ENCODE assay signal across 8 cellular contexts in genomic region chr1:1059494-1060280, GRCh38. TPM values are rescaled to one million over a fixed set of nuclear protein-coding genes. Genes with fewer than 3 reads are reported as not detected.
DNase-seq lines count a peak whose midpoint lies in the region; ATAC-seq and TF ChIP-seq lines count a peak whose summit lies in the region.

No MANE protein-coding gene starts in this region.

- no peak overlapping the region for H3K27ac ChIP-seq in right atrium auricular region
- no peak overlapping the region for H3K27ac ChIP-seq in rectal smooth muscle tissue (ENCODE audit: low read depth, low read length)
- no peak overlapping the region for H3K27ac ChIP-seq in vagina

- H3K36me3 ChIP-seq in adipocyte (ENCODE audit: control insufficient read depth, insufficient read depth, low read length, severe bottlenecking) = no peaks in the 10 kb centered on the region
- no peaks in the 10 kb centered on the region for H3K36me3 ChIP-seq in right atrium auricular region
- H3K36me3 ChIP-seq in rectal smooth muscle tissue (ENCODE audit: control insufficient read depth, insufficient read depth, low read length) = no peaks in the 10 kb centered on the region
- no peaks in the 10 kb centered on the region for H3K36me3 ChIP-seq in vagina

- H3K27ac Mint-ChIP-seq in T-cell = no peak overlapping the region

- no peak for TF ChIP-seq POLR2A in vagina (IDR thresholded peaks at IDR 0.05)

- peaks cover 33% of the 10 kb centered on the region for H3K27me3 ChIP-seq in adipocyte (replicated peaks; ENCODE audit: control insufficient read depth, insufficient read depth, low read length)
- peaks cover 2 to 22% of the 10 kb centered on the region in 2 donors for H3K27me3 ChIP-seq in right atrium auricular region
- peaks cover 41% of the 10 kb centered on the region for H3K27me3 ChIP-seq in rectal smooth muscle tissue (ENCODE audit: control insufficient read depth, insufficient read depth, low read length)
- peaks cover 5% of the 10 kb centered on the region for H3K27me3 ChIP-seq in vagina

- peak; percentile 71 for ATAC-seq in GM21786 (IDR thresholded peaks at IDR 0.05; ENCODE audit: unreplicated experiment)
- ATAC-seq in T-cell (replicated peaks in 1 of 4) = peak; percentile 76 to 86 (median 81)

- H3K4me1 Mint-ChIP-seq in T-cell = peaks cover 0 to 22% (median 16%) of the 10 kb centered on the region in 3 donors

- peak overlapping the region; percentile 51 to 75 (median 59) for H3K4me3 Mint-ChIP-seq in T-cell

- H3K9ac ChIP-seq in adipocyte (ENCODE audit: low read length) = no peak overlapping the region
- H3K9ac ChIP-seq in rectal smooth muscle tissue (ENCODE audit: low read length) = no peak overlapping the region

- H3K36me3 Mint-ChIP-seq in T-cell = no peaks in the 10 kb centered on the region

- H3K9me3 ChIP-seq in adipocyte (ENCODE audit: control insufficient read depth, low read length) (no peaks in the 10 kb centered on the region), right atrium auricular region (no peaks in the 10 kb centered on the region), vagina (no peaks in the 10 kb centered on the region)

- no peaks in the 10 kb centered on the region for H3K9me3 Mint-ChIP-seq in T-cell

- POLR2A ChIA-PET in T-cell (lab: Charles Lee) = no interaction called here

- CTCF ChIA-PET in T-cell (lab: Charles Lee) = no interaction called here

- intact Hi-C loops in vagina (cut with DNase I) = loop anchor here (5.0 kb wide), 1 partner anchor 77 kb away; the partner anchor contains the start of gene PERM1

- H3K4me1 ChIP-seq in adipocyte (ENCODE audit: control insufficient read depth, insufficient read depth, low read length) = no peaks in the 10 kb centered on the region
- H3K4me1 ChIP-seq in right atrium auricular region = peaks cover 0 to 37% of the 10 kb centered on the region in 2 donors
- no peaks in the 10 kb centered on the region for H3K4me1 ChIP-seq in rectal smooth muscle tissue (ENCODE audit: control insufficient read depth, insufficient read depth, low read length)
- peaks cover 38% of the 10 kb centered on the region for H3K4me1 ChIP-seq in vagina

- TF ChIP-seq CTCF in right atrium auricular region (IDR thresholded peaks at IDR 0.05) (no peak), vagina (IDR thresholded peaks at IDR 0.05) (peak in 1 of 3 experiments; percentile 17)

- H3K4me3 ChIP-seq in adipocyte (ENCODE audit: low read length) (peak overlapping the region; percentile 62), right atrium auricular region (peak overlapping the region; percentile 40 to 59), rectal smooth muscle tissue (ENCODE audit: low read length) (peak overlapping the region; percentile 58), vagina (peak overlapping the region; percentile 46 to 69)

- H3K27me3 Mint-ChIP-seq in T-cell = peaks cover 3 to 33% of the 10 kb centered on the region in 2 donors

- DNase-seq in ELR (ENCODE audit: low read depth) (peak; percentile 86), LHCN-M2 (ENCODE audit: low read depth) (peak; percentile 52), T-cell (peak; percentile 68 to 93 (median 86)), adipocyte (ENCODE audit: low read depth) (peak; percentile 93), right atrium auricular region (ENCODE audit: low spot score) (peak; percentile 81), vagina (ENCODE audit: extremely low spot score in 2 of 2) (no peak)

RNA-seq across cellular contexts. Expression of gene RNF223, which starts 14.4 kb away (rescaled TPM):
- total RNA-seq in LHCN-M2 (2014; rRNA removed) (not detected in 2 replicates), T-cell (not detected), right atrium auricular region (not detected), vagina (4.9 TPM)
- polyA plus RNA-seq in LHCN-M2 (2012) = not detected

RNA-seq across cellular contexts. Expression of gene AGRN, which starts 39.8 kb away (rescaled TPM):
- total RNA-seq in LHCN-M2 (2014; rRNA removed) (13.3 and 15.5 TPM in 2 replicates), T-cell (10 to 100 TPM in 2 of 5 donors, 1 to 10 TPM in 3; 6.0 to 16.3 (median 9.9) TPM), right atrium auricular region (10 to 100 TPM; 22.5 to 27.9 TPM), vagina (25.5 TPM)
- 22.2 TPM for polyA plus RNA-seq in LHCN-M2 (2012)

RNA-seq across cellular contexts. Expression of gene ISG15, which starts 46.4 kb away (rescaled TPM):
- total RNA-seq in LHCN-M2 (2014; rRNA removed) (77.6 and 161 TPM in 2 replicates), T-cell (10 to 100 TPM; 29.1 to 69.8 (median 48.5) TPM), right atrium auricular region (10 to 100 TPM; 26.8 to 32.2 TPM), vagina (29.0 TPM)
- 81.6 TPM for polyA plus RNA-seq in LHCN-M2 (2012)

RNA-seq across cellular contexts. Expression of gene C1orf159, which starts 56.2 kb away (rescaled TPM):
- total RNA-seq in LHCN-M2 (2014; rRNA removed) (18.8 and 26.5 TPM in 2 replicates), T-cell (10 to 100 TPM; 20.4 to 37.7 (median 22.5) TPM), right atrium auricular region (1 to 10 TPM; 4.4 to 4.6 TPM), vagina (11.8 TPM)
- polyA plus RNA-seq in LHCN-M2 (2012) = 8.5 TPM

RNA-seq across cellular contexts. Expression of gene HES4, which starts 59.8 kb away (rescaled TPM):
- total RNA-seq in LHCN-M2 (2014; rRNA removed) = 2.4 and 2.9 TPM in 2 replicates
- polyA plus RNA-seq in LHCN-M2 (2012) = 2.7 TPM
- total RNA-seq in T-cell = 10 to 100 TPM in 1 of 5 donors, 1 to 10 TPM in 4; 1.5 to 11.9 (median 2.6) TPM
- 10 to 100 TPM; 31.8 to 68.4 TPM for total RNA-seq in right atrium auricular region
- total RNA-seq in vagina = 34.6 TPM

Comparison
In these comparisons a context has a peak if more than half of its experiments do, and no peak if none do; other contexts are left out.
1. DNase-seq: peak in ELR (single experiment), LHCN-M2 (single experiment), T-cell (34 of 34), adipocyte (single experiment) and right atrium auricular region (single experiment); none in vagina (0 of 2).
2. Peak in every context shown above with its lines, with median percentiles within 50 percentile points of each other: H3K4me3 ChIP-seq.